In the genomic region with DNA sequence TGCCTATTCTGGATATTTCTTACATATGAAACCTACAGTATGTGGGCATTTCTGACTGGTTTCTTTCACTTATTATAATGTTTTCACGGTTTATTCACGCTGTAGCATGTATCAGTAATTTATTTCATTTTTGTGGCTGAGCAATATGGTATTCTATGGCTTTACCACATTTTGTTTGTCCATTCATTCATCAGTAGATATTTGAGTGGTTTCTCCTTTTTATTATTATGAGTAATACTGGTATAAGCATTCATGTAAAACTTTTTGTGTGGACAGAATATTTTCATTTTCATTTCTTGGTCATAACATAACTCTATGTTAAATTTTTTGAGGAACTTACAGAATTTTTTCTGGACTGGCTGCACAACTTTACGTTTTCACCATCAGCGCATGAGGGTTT, we compare ENCODE assay signal across 28 cellular contexts.
"Had no signal": no experiment of that assay in that cellular context is flagged by ENCODE, and none has a peak within 500 bp of the region (broad histone marks: within the 10 kb centered on the region; RNA-seq: fewer than 3 reads in every experiment).

No MANE protein-coding gene starts in this region.

- H3K4me1 ChIP-seq: parathyroid adenoma, psoas muscle, right lobe of liver, sigmoid colon, suprapubic skin, testis, tibial artery, transverse colon, upper lobe of right lung, uterus had no signal

- H3K27me3 ChIP-seq: neutrophil, right lobe of liver, sigmoid colon, suprapubic skin, testis, tibial artery, transverse colon, upper lobe of right lung, uterus had no signal

- H3K36me3 ChIP-seq: neutrophil, right lobe of liver, sigmoid colon, suprapubic skin, tibial artery, transverse colon, upper lobe of right lung, uterus had no signal

- ATAC-seq: naive thymus-derived CD8-positive, alpha-beta T cell; natural killer cell treated with Interleukin-12 subunit alpha and Interleukin-12 subunit beta and Interleukin-15 and Interleukin-18, amount 100 ng/mL, for 72 hours; psoas muscle; right cardiac atrium; right lobe of liver; stimulated activated memory B cell treated with anti-CD40 and anti-IgM and Interleukin-4, amounts not matched to agents 10 μg/mL and 1 μg/mL and 100 μg/mL, for 72 hours; stimulated activated naive CD8-positive, alpha-beta T cell treated with anti-CD3 and anti-CD28 coated beads, Interleukin-15, amount 100 ng/mL, for 72 hours; stimulated activated naive CD8-positive, alpha-beta T cell treated with anti-CD3 and anti-CD28 coated beads, Interleukin-15, Interleukin-2, amounts not matched to agents 100 U/mL and 50 U/mL, for 24 hours; upper lobe of right lung had no signal

- H2AFZ ChIP-seq: parathyroid adenoma had no signal

- H3K79me2 ChIP-seq: parathyroid adenoma had no signal

- H3K9me3 ChIP-seq: neutrophil, psoas muscle, right lobe of liver, sigmoid colon, suprapubic skin, testis, tibial artery, transverse colon, upper lobe of right lung, uterus had no signal

- H3K27ac ChIP-seq: neutrophil, parathyroid adenoma, psoas muscle, right lobe of liver, sigmoid colon, suprapubic skin, testis, tibial artery, transverse colon, upper lobe of right lung, uterus had no signal

- DNase-seq: naive thymus-derived CD8-positive, alpha-beta T cell; nephron progenitor cell; nucleus accumbens; posterior cingulate gyrus; psoas muscle; right cardiac atrium; right lobe of liver; sigmoid colon; small intestine; stimulated activated CD4-positive, alpha-beta T cell treated with anti-CD3 and anti-CD28 coated beads, Interleukin-15, amount 100 ng/mL, for 24 hours; stimulated activated CD4-positive, alpha-beta T cell treated with anti-CD3 and anti-CD28 coated beads, Interleukin-2, amount 100 ng/mL, for 24 hours; stimulated activated CD4-positive, alpha-beta T cell treated with anti-CD3 and anti-CD28 coated beads, Interleukin-4, amount 100 ng/mL, for 1 hour; stimulated activated CD4-positive, alpha-beta T cell treated with anti-CD3 and anti-CD28 coated beads, Interleukin-4, amount 100 ng/mL, for 4 hours; stimulated activated CD8-positive, alpha-beta memory T cell treated with anti-CD3 and anti-CD28 coated beads, Interleukin-4, amount 100 ng/mL, for 48 hours; stimulated activated naive CD4-positive, alpha-beta T cell; stimulated activated naive CD8-positive, alpha-beta T cell treated with anti-CD3 and anti-CD28 coated beads, Interleukin-15, amount 100 ng/mL, for 72 hours; stimulated activated naive CD8-positive, alpha-beta T cell treated with anti-CD3 and anti-CD28 coated beads, Interleukin-15, Interleukin-2, amounts not matched to agents 100 U/mL and 50 U/mL, for 24 hours; substantia nigra; testis; tibial artery; transverse colon; upper lobe of right lung; uterus had no signal

- H3K4me3 ChIP-seq: psoas muscle, right lobe of liver, sigmoid colon, suprapubic skin, testis, tibial artery, transverse colon, upper lobe of right lung, uterus had no signal

- H3K9ac ChIP-seq: parathyroid adenoma had no signal
